Comparison of ENCODE assay signal across 1 cellular context in genomic region chr4:84966382-84967291, GRCh38.
TF ChIP-seq lines count a peak whose summit lies in the region.

WDFY3 (minus strand) TSS chr4:84966690; CDS start chr4:84860591, 106,099 bp downstream.

TF ChIP-seq in K562, 482 proteins besides CTCF, POLR2A, EP300 and RAD21 (continued from another document and continues in another):
- no peak for TF ChIP-seq NCOA6 (IDR thresholded peaks at IDR 0.05)
- TF ChIP-seq FOXK2 (conservative IDR thresholded peaks at IDR 0.05 in 1 of 2, IDR thresholded peaks at IDR 0.05 in 1 of 2; ENCODE audit: low read depth in 2 of 2): no peak
- no peak for TF ChIP-seq HIVEP1 (CRISPR knock-in tag; IDR thresholded peaks at IDR 0.05)
- TF ChIP-seq SMC3 (conservative IDR thresholded peaks at IDR 0.05; ENCODE audit: insufficient read depth, low read depth, low read length): no peak
- TF ChIP-seq ELK3 (CRISPR knock-in tag; IDR thresholded peaks at IDR 0.05): no peak
- TF ChIP-seq, protein P1, sequence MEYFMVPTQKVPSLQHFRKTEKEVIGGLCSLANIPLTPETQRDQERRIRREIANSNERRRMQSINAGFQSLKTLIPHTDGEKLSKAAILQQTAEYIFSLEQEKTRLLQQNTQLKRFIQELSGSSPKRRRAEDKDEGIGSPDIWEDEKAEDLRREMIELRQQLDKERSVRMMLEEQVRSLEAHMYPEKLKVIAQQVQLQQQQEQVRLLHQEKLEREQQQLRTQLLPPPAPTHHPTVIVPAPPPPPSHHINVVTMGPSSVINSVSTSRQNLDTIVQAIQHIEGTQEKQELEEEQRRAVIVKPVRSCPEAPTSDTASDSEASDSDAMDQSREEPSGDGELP (CRISPR knock-in tag; IDR thresholded peaks at IDR 0.05; ENCODE audit: borderline replicate concordance): peak; percentile 86
- TF ChIP-seq PHF21A (IDR thresholded peaks at IDR 0.05; ENCODE audit: borderline replicate concordance, low read depth): 0 out of 2 replicates have a peak, but pooled peaks have one; percentile 65
- no peak for TF ChIP-seq ARID3A (IDR thresholded peaks at IDR 0.05; ENCODE audit: borderline replicate concordance, low read depth, low read length)
- TF ChIP-seq FUS (optimal IDR thresholded peaks at IDR 0.05; ENCODE audit: low read depth, low read length): no peak
- no peak for TF ChIP-seq SIX5 (IDR thresholded peaks at IDR 0.05; ENCODE audit: borderline replicate concordance in 1 of 2, insufficient read depth in 1 of 2, low read depth in 1 of 2, low read length in 2 of 2)
- TF ChIP-seq, protein P2, sequence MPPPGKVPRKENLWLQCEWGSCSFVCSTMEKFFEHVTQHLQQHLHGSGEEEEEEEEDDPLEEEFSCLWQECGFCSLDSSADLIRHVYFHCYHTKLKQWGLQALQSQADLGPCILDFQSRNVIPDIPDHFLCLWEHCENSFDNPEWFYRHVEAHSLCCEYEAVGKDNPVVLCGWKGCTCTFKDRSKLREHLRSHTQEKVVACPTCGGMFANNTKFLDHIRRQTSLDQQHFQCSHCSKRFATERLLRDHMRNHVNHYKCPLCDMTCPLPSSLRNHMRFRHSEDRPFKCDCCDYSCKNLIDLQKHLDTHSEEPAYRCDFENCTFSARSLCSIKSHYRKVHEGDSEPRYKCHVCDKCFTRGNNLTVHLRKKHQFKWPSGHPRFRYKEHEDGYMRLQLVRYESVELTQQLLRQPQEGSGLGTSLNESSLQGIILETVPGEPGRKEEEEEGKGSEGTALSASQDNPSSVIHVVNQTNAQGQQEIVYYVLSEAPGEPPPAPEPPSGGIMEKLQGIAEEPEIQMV (tag; conservative IDR thresholded peaks at IDR 0.05; ENCODE audit: low read depth): no peak
- TF ChIP-seq SMAD4 (CRISPR knock-in tag; conservative IDR thresholded peaks at IDR 0.05): 0 out of 2 replicates have a peak, but pooled peaks have one; percentile 19
- no peak for TF ChIP-seq CHD4 (IDR thresholded peaks at IDR 0.05; ENCODE audit: insufficient read depth, insufficient replicate concordance, low read depth, low read length, poor library complexity, severe bottlenecking)
- TF ChIP-seq TEAD1 (CRISPR knock-in tag; IDR thresholded peaks at IDR 0.05): no peak
- TF ChIP-seq ATF2 (CRISPR knock-in tag; IDR thresholded peaks at IDR 0.05): no peak
- TF ChIP-seq YY1 (IDR thresholded peaks at IDR 0.05; ENCODE audit: borderline replicate concordance in 1 of 3, control insufficient read depth in 1 of 3, extremely low read depth in 1 of 3, insufficient read depth in 3 of 3, insufficient read length in 1 of 3, insufficient replicate concordance in 2 of 3, low read depth in 1 of 3, low read length in 2 of 3): peak; percentile 60 to 91 (median 75)
- TF ChIP-seq RFX1 (IDR thresholded peaks at IDR 0.05): no peak
- TF ChIP-seq FOXA1 (IDR thresholded peaks at IDR 0.05; ENCODE audit: borderline replicate concordance): no peak
- no peak for TF ChIP-seq ZNF79 (CRISPR knock-in tag; IDR thresholded peaks at IDR 0.05; ENCODE audit: low read depth)
- peak in 1 of 2 experiments; percentile 9; a peak in 1 of 4 replicates for TF ChIP-seq NRF1 (conservative IDR thresholded peaks at IDR 0.05 in 1 of 2, IDR thresholded peaks at IDR 0.05 in 1 of 2)
- no peak for TF ChIP-seq ZNF347 (CRISPR knock-in tag; IDR thresholded peaks at IDR 0.05; ENCODE audit: low read depth)
- TF ChIP-seq SREBF2 (CRISPR knock-in tag; IDR thresholded peaks at IDR 0.05): no peak
- TF ChIP-seq SETDB1 (IDR thresholded peaks at IDR 0.05; ENCODE audit: low read length): no peak
- TF ChIP-seq NCOA4 (IDR thresholded peaks at IDR 0.05; ENCODE audit: partially characterized antibody): no peak
- TF ChIP-seq, protein P3, sequence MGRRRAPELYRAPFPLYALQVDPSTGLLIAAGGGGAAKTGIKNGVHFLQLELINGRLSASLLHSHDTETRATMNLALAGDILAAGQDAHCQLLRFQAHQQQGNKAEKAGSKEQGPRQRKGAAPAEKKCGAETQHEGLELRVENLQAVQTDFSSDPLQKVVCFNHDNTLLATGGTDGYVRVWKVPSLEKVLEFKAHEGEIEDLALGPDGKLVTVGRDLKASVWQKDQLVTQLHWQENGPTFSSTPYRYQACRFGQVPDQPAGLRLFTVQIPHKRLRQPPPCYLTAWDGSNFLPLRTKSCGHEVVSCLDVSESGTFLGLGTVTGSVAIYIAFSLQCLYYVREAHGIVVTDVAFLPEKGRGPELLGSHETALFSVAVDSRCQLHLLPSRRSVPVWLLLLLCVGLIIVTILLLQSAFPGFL (CRISPR knock-in tag; IDR thresholded peaks at IDR 0.05): no peak
- TF ChIP-seq SP2 (IDR thresholded peaks at IDR 0.05; ENCODE audit: extremely low read depth, low read depth, low read length, poor library complexity, severe bottlenecking): no peak
- TF ChIP-seq GATA2 (CRISPR knock-in tag; IDR thresholded peaks at IDR 0.05): no peak
- no peak for TF ChIP-seq ZNF140 (CRISPR knock-in tag; IDR thresholded peaks at IDR 0.05)
- TF ChIP-seq ZBTB40 (IDR thresholded peaks at IDR 0.05): peak; percentile 75
- no peak for TF ChIP-seq ZBTB40 (CRISPR knock-in tag; IDR thresholded peaks at IDR 0.05)
- no peak for TF ChIP-seq RBM22 (IDR thresholded peaks at IDR 0.05; ENCODE audit: low read depth, low read length, poor library complexity, severe bottlenecking)
- no peak; the same call in 1 of the 2 replicates for TF ChIP-seq ARID1B (IDR thresholded peaks at IDR 0.05)
- no peak for TF ChIP-seq CBX5 (IDR thresholded peaks at IDR 0.05; ENCODE audit: borderline replicate concordance, low read depth)
- TF ChIP-seq GATAD2A (IDR thresholded peaks at IDR 0.05): no peak
- TF ChIP-seq SUPT5H (IDR thresholded peaks at IDR 0.05): peak; percentile 71
- no peak for TF ChIP-seq HEY1 (CRISPR knock-in tag; IDR thresholded peaks at IDR 0.05; ENCODE audit: borderline replicate concordance)
- no peak for TF ChIP-seq POU5F1 (IDR thresholded peaks at IDR 0.05; ENCODE audit: borderline replicate concordance, low read depth, low read length, partially characterized antibody)
- TF ChIP-seq HNRNPUL1 (IDR thresholded peaks at IDR 0.05; ENCODE audit: low read length): no peak
- TF ChIP-seq SNRNP70 (optimal IDR thresholded peaks at IDR 0.05; ENCODE audit: low read depth, low read length): no peak
- peak; percentile 61 for TF ChIP-seq PRDM10 (IDR thresholded peaks at IDR 0.05; ENCODE audit: partially characterized antibody)
